Comparison of ENCODE assay signal across 16 cellular contexts in the genomic region with DNA sequence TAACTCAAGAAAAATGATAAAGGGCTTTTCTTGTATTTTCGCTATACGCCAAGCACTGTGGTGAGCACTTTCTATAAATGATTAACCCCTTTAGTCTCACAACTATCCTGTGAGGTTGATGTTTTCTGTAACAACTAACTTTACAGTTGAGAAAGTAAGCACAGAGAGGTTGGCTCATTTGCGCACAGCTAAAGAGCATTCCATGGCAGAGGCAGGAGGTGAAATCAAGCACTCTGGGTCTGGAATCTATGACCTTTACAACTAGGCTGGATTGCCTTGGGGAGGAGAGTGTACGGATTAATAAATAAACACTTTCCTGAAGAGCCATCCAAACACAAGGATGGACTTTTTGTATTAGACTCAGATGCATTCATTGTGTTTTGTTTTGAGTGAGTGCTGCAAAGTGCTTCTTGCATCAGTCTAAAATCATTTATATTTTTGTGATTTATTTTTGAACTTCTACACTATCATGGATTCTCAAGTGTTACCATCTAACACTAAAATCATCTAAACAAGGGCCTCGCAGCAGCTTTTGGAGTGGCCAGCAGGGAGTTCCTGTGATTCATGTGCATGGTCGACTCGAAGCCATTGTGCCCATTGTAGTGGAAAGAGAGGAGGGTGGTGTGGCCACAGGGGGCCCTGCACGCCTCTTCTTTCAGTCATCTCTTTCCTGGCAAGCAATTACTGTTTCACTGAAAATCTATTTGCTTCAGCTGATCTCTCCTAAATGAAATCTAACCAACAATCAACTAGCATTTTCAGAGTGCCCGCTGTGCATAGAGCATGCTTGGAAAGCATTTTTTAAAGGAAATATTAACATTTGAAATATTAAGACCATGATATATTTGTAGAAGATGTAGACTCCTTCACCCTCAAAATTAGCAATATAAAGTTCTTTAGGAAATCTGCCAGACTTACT.
DNase-seq lines count a peak whose midpoint lies in the region; ATAC-seq and TF ChIP-seq lines count a peak whose summit lies in the region.
"Had no signal": no experiment of that assay in that cellular context is flagged by ENCODE, and none has a peak within 500 bp of the region (broad histone marks: within the 10 kb centered on the region; RNA-seq: fewer than 3 reads in every experiment).

No MANE protein-coding gene starts in this region.

- H3K4me1 Mint-ChIP-seq in brain (peaks cover 26% of the 10 kb centered on the region), nephron progenitor cell (peaks cover 11% of the 10 kb centered on the region)
- H3K4me1 Mint-ChIP-seq: activated naive CD8-positive, alpha-beta T cell treated with anti-CD3 and anti-CD28 coated beads, Interleukin-2, amount 10 ng/mL, durations not matched to agents 7 days and 5 days had no signal

- ATAC-seq in HG03469 (IDR thresholded peaks at IDR 0.05; ENCODE audit: unreplicated experiment): no peak
- ATAC-seq: psoas muscle had no signal

- no peaks in the 10 kb centered on the region for H3K36me3 Mint-ChIP-seq in brain
- H3K36me3 Mint-ChIP-seq in nephron progenitor cell (ENCODE audit: low read depth): no peaks in the 10 kb centered on the region
- H3K36me3 Mint-ChIP-seq: activated naive CD8-positive, alpha-beta T cell treated with anti-CD3 and anti-CD28 coated beads, Interleukin-2, amount 10 ng/mL, durations not matched to agents 7 days and 5 days had no signal

- H3K4me3 Mint-ChIP-seq in brain: peak overlapping the region in 3 of 5 experiments; percentile 15 to 48 (median 46)
- no peak overlapping the region for H3K4me3 Mint-ChIP-seq in nephron progenitor cell
- H3K4me3 Mint-ChIP-seq: activated naive CD8-positive, alpha-beta T cell treated with anti-CD3 and anti-CD28 coated beads, Interleukin-2, amount 10 ng/mL, durations not matched to agents 7 days and 5 days had no signal

- TF ChIP-seq CTCF in brain (conservative IDR thresholded peaks at IDR 0.05) (peak in 1 of 2 experiments; percentile 24), nephron progenitor cell (IDR thresholded peaks at IDR 0.05) (no peak)

- H3K27ac Mint-ChIP-seq in brain (peak overlapping the region; percentile 12 to 82 (median 35)), nephron progenitor cell (no peak overlapping the region)
- H3K27ac Mint-ChIP-seq: activated naive CD8-positive, alpha-beta T cell treated with anti-CD3 and anti-CD28 coated beads, Interleukin-2, amount 10 ng/mL, durations not matched to agents 7 days and 5 days had no signal

- H3K9me3 Mint-ChIP-seq in brain: peaks cover 0 to 5% (median 3%) of the 10 kb centered on the region in 5 experiments
- H3K9me3 Mint-ChIP-seq in nephron progenitor cell: peaks cover 4% of the 10 kb centered on the region

- peak; percentile 26 for DNase-seq in DMS79 (lab: John Stamatoyannopoulos, UW)
- peak; percentile 80 for DNase-seq in NCI-H2227 (lab: John Stamatoyannopoulos, UW; ENCODE audit: unreplicated experiment)
- DNase-seq in nephron progenitor cell: peak; percentile 16
- DNase-seq in NCI-H524 treated with DMSO at 0.1 percent for 48 hours (lab: John Stamatoyannopoulos, UW): no peak
- DNase-seq in DMS114 treated with DMSO at 0.1 percent for 48 hours (lab: John Stamatoyannopoulos, UW; ENCODE audit: unreplicated experiment): no peak
- DNase-seq in globus pallidus (ENCODE audit: low spot score): no peak
- DNase-seq: activated naive CD8-positive, alpha-beta T cell treated with anti-CD3 and anti-CD28 coated beads, Interleukin-2, amount 10 ng/mL, durations not matched to agents 7 days and 5 days; DMS 273 treated with DMSO at 0.1 percent for 48 hours; hippocampal formation; NCI-H1436 treated with DMSO at 0.1 percent for 48 hours; OCI-M1; psoas muscle; stimulated activated CD4-positive, alpha-beta T cell treated with anti-CD3 and anti-CD28 coated beads, Interleukin-2, amount 100 ng/mL, for 24 hours; SW 1271 had no signal

- H3K27me3 Mint-ChIP-seq in brain: peaks cover 3% of the 10 kb centered on the region
- peaks cover 4% of the 10 kb centered on the region for H3K27me3 Mint-ChIP-seq in nephron progenitor cell (ENCODE audit: low read depth, poor library complexity)
- H3K27me3 Mint-ChIP-seq: activated naive CD8-positive, alpha-beta T cell treated with anti-CD3 and anti-CD28 coated beads, Interleukin-2, amount 10 ng/mL, durations not matched to agents 7 days and 5 days had no signal

Comparison
In these comparisons a context has a peak if more than half of its experiments do, and no peak if none do; other contexts are left out.
1. DNase-seq: peak in DMS79 (single experiment), NCI-H2227 (single experiment) and nephron progenitor cell (single experiment); none in NCI-H524 treated with DMSO at 0.1 percent for 48 hours (single experiment), DMS114 treated with DMSO at 0.1 percent for 48 hours (single experiment) and globus pallidus (single experiment).